Comparison of ENCODE assay signal across 8 cellular contexts in genomic region chr4:39458161-39458504, GRCh38. TPM values are rescaled to one million over a fixed set of nuclear protein-coding genes. Genes with fewer than 3 reads are reported as not detected.
DNase-seq lines count a peak whose midpoint lies in the region; ATAC-seq and TF ChIP-seq lines count a peak whose summit lies in the region.
"Not testable (repeated sequence)": the region's sequence is repeated elsewhere in the genome, so short reads cannot be mapped to it uniquely, and the experiment has no call there.

No MANE protein-coding gene starts in this region.

- not testable (repeated sequence) for TF ChIP-seq POLR2A in suprapubic skin (IDR thresholded peaks at IDR 0.05)

- H3K9ac ChIP-seq in endodermal cell (ENCODE audit: extremely low read depth, low read length, poor library complexity, severe bottlenecking) = peak overlapping the region; percentile 99

- peak overlapping the region; percentile 98 for H3K4me3 Mint-ChIP-seq in CD8-positive, alpha-beta T cell
- H3K4me3 Mint-ChIP-seq in activated naive CD8-positive, alpha-beta T cell treated with anti-CD3 and anti-CD28 coated beads, Interleukin-2, amount 10 ng/mL, durations not matched to agents 7 days and 5 days = peak overlapping the region; percentile 95
- H3K4me3 Mint-ChIP-seq in endodermal cell = peak overlapping the region; percentile 96
- H3K4me3 Mint-ChIP-seq in immature natural killer cell = peak overlapping the region; percentile 95 to 98 (median 97)
- H3K4me3 Mint-ChIP-seq in neural crest cell = peak overlapping the region; percentile 96

- H3K27ac ChIP-seq in CD8-positive, alpha-beta T cell (ENCODE audit: low read depth, low read length) = peak overlapping the region; percentile 91
- H3K27ac ChIP-seq in SJCRH30 (peak overlapping the region; percentile 82), endodermal cell (ENCODE audit: low read depth, low read length) (peak overlapping the region; percentile 97), suprapubic skin (peak overlapping the region; percentile 97)

- not testable (repeated sequence) for DNase-seq in CD8-positive, alpha-beta T cell; SJCRH30; activated naive CD8-positive, alpha-beta T cell treated with anti-CD3 and anti-CD28 coated beads, Interleukin-2, amount 10 ng/mL, durations not matched to agents 7 days and 5 days; endodermal cell; immature natural killer cell; neural crest cell (ENCODE audit: low read depth, low spot score); suprapubic skin (ENCODE audit: low spot score in 2 of 2)

- not testable (repeated sequence) for TF ChIP-seq EP300 in suprapubic skin (IDR thresholded peaks at IDR 0.05)

- H3K4me1 Mint-ChIP-seq in CD8-positive, alpha-beta T cell (ENCODE audit: low read depth) = peaks cover 43% of the 10 kb centered on the region
- H3K4me1 Mint-ChIP-seq in activated naive CD8-positive, alpha-beta T cell treated with anti-CD3 and anti-CD28 coated beads, Interleukin-2, amount 10 ng/mL, durations not matched to agents 7 days and 5 days = peaks cover 41% of the 10 kb centered on the region
- H3K4me1 Mint-ChIP-seq in endodermal cell (peaks cover 21% of the 10 kb centered on the region), immature natural killer cell (peaks cover 36 to 71% of the 10 kb centered on the region in 2 donors), neural crest cell (peaks cover 43% of the 10 kb centered on the region)

- whole genome bisulfite sequencing in endodermal cell (ENCODE audit: insufficient coverage in 1 of 2, insufficient read length in 1 of 2), 2 experiments = 0 to 3% methylated on average over 10 to 13 of the region's 13 CpGs
- WGBS in suprapubic skin = 0% methylated on average over 11 of the region's 13 CpGs

- H3K9me3 Mint-ChIP-seq in CD8-positive, alpha-beta T cell; activated naive CD8-positive, alpha-beta T cell treated with anti-CD3 and anti-CD28 coated beads, Interleukin-2, amount 10 ng/mL, durations not matched to agents 7 days and 5 days; endodermal cell; immature natural killer cell; neural crest cell: not testable (repeated sequence)

- not testable (repeated sequence) for TF ChIP-seq CTCF in CD8-positive, alpha-beta T cell (IDR thresholded peaks at IDR 0.05); endodermal cell (conservative IDR thresholded peaks at IDR 0.05); neural crest cell (conservative IDR thresholded peaks at IDR 0.05); suprapubic skin (IDR thresholded peaks at IDR 0.05)

- H3K36me3 ChIP-seq in CD8-positive, alpha-beta T cell (ENCODE audit: insufficient read depth, low read length) = peaks cover 31% of the 10 kb centered on the region
- H3K36me3 ChIP-seq in SJCRH30 = peaks cover 53% of the 10 kb centered on the region
- H3K36me3 ChIP-seq in endodermal cell (ENCODE audit: control insufficient read depth, insufficient read depth, low read length) = peaks cover 65% of the 10 kb centered on the region
- peaks cover 55% of the 10 kb centered on the region for H3K36me3 ChIP-seq in suprapubic skin

- H3K4me3 ChIP-seq in CD8-positive, alpha-beta T cell (ENCODE audit: low read depth, low read length) = peak overlapping the region; percentile 87
- peak overlapping the region; percentile 78 for H3K4me3 ChIP-seq in SJCRH30
- peak overlapping the region; percentile 94 for H3K4me3 ChIP-seq in endodermal cell (ENCODE audit: low read length)
- H3K4me3 ChIP-seq in suprapubic skin = peak overlapping the region; percentile 90

- H3K4me1 ChIP-seq in CD8-positive, alpha-beta T cell (ENCODE audit: insufficient read depth, low read length) = peaks cover 25% of the 10 kb centered on the region
- H3K4me1 ChIP-seq in SJCRH30; endodermal cell (ENCODE audit: control insufficient read depth, insufficient read depth, low read length): not testable (repeated sequence)
- H3K4me1 ChIP-seq in suprapubic skin = peaks cover 32% of the 10 kb centered on the region

- peaks cover 72% of the 10 kb centered on the region for H3K36me3 Mint-ChIP-seq in CD8-positive, alpha-beta T cell
- H3K36me3 Mint-ChIP-seq in activated naive CD8-positive, alpha-beta T cell treated with anti-CD3 and anti-CD28 coated beads, Interleukin-2, amount 10 ng/mL, durations not matched to agents 7 days and 5 days = peaks cover 34% of the 10 kb centered on the region
- H3K36me3 Mint-ChIP-seq in endodermal cell (ENCODE audit: low read depth) = peaks cover 60% of the 10 kb centered on the region
- peaks cover 4 to 31% (median 14%) of the 10 kb centered on the region in 3 donors for H3K36me3 Mint-ChIP-seq in immature natural killer cell
- H3K36me3 Mint-ChIP-seq in neural crest cell (ENCODE audit: low read depth) = peaks cover 26% of the 10 kb centered on the region

- not testable (repeated sequence) for H3K9me3 ChIP-seq in CD8-positive, alpha-beta T cell (ENCODE audit: low read length); SJCRH30 (replicated peaks); endodermal cell (ENCODE audit: control insufficient read depth, low read length); suprapubic skin

- POLR2A ChIA-PET in CD8-positive, alpha-beta T cell (lab: Charles Lee) = interaction anchor here (0.6 to 2.1 kb wide), 14 partner anchors 10 to 600 kb away, joined by 3 to 26 read pairs (median 5); partner anchors contain the start of genes N4BP2, RFC1, SMIM14 and UBE2K
- POLR2A ChIA-PET in activated naive CD8-positive, alpha-beta T cell treated with anti-CD3 and anti-CD28 coated beads, Interleukin-2, amount 10 ng/mL, durations not matched to agents 7 days and 5 days (lab: Charles Lee) = interaction anchor here (0.6 to 2.8 kb wide), 9 partner anchors 10 to 518 kb away, joined by 3 to 21 read pairs (median 8); partner anchors contain the start of genes RFC1, SMIM14, UBE2K and UGDH

- peak; percentile 2 for ATAC-seq in CD8-positive, alpha-beta T cell
- ATAC-seq in HG03354 (IDR thresholded peaks at IDR 0.05; ENCODE audit: poor library complexity, severe bottlenecking, unreplicated experiment) = peak; percentile 2
- not testable (repeated sequence) for ATAC-seq in activated naive CD8-positive, alpha-beta T cell treated with anti-CD3 and anti-CD28 coated beads, Interleukin-2, amount 10 ng/mL, durations not matched to agents 7 days and 5 days (ENCODE audit: low read depth)

- H3K27me3 ChIP-seq in CD8-positive, alpha-beta T cell (ENCODE audit: insufficient read depth, low read length); SJCRH30; endodermal cell (ENCODE audit: control insufficient read depth, insufficient read depth, low read length, poor library complexity, severe bottlenecking); suprapubic skin: not testable (repeated sequence)

- H3K27me3 Mint-ChIP-seq in CD8-positive, alpha-beta T cell (ENCODE audit: low read depth); activated naive CD8-positive, alpha-beta T cell treated with anti-CD3 and anti-CD28 coated beads, Interleukin-2, amount 10 ng/mL, durations not matched to agents 7 days and 5 days; endodermal cell (ENCODE audit: insufficient read depth); neural crest cell (ENCODE audit: low read depth): not testable (repeated sequence)
- peaks cover 5 to 11% (median 9%) of the 10 kb centered on the region in 3 donors for H3K27me3 Mint-ChIP-seq in immature natural killer cell (ENCODE audit: low read depth in 3 of 3)

- CTCF ChIA-PET in CD8-positive, alpha-beta T cell (lab: Charles Lee) = interaction anchor here (1.2 to 1.4 kb wide), 3 partner anchors 10 to 12 kb away, joined by 3 to 5 read pairs (median 4); no protein-coding TSS in a partner anchor

- peak overlapping the region; percentile 100 for H3K27ac Mint-ChIP-seq in CD8-positive, alpha-beta T cell
- H3K27ac Mint-ChIP-seq in activated naive CD8-positive, alpha-beta T cell treated with anti-CD3 and anti-CD28 coated beads, Interleukin-2, amount 10 ng/mL, durations not matched to agents 7 days and 5 days = peak overlapping the region; percentile 97
- H3K27ac Mint-ChIP-seq in endodermal cell (peak overlapping the region; percentile 99), immature natural killer cell (peak overlapping the region; percentile 98 to 100 (median 99)), neural crest cell (ENCODE audit: unreplicated experiment) (peak overlapping the region; percentile 99)

- intact Hi-C loops in CD8-positive, alpha-beta T cell (cut with DNase I, micrococcal nuclease) = loop anchor here (1.0 to 10.0 kb wide), 14 partner anchors 69 to 599 kb away; partner anchors contain the start of genes PDS5A (in 2 of the 2), UBE2K (in 2 of the 2), WDR19 (in 2 of the 2) and N4BP2 (in 1 of the 2)

RNA-seq across cellular contexts. Expression of gene RPL9, which starts 0.6 kb away (rescaled TPM):
- 1,000 to 10,000 TPM; 2,977 to 3,433 TPM for total RNA-seq in CD8-positive, alpha-beta T cell
- 5,399 and 5,923 TPM in 2 replicates for total RNA-seq in SJCRH30 (2014; rRNA removed; shearing (Covaris generic))
- 1,000 to 10,000 TPM; 1,040 to 1,200 TPM for total RNA-seq in activated naive CD8-positive, alpha-beta T cell treated with anti-CD3 and anti-CD28 coated beads, Interleukin-2, amount 10 ng/mL, durations not matched to agents 7 days and 5 days
- total RNA-seq in endodermal cell (1,000 to 10,000 TPM; 1,341 to 1,760 TPM), neural crest cell (1,529 and 1,562 TPM in 2 replicates), suprapubic skin (1,000 to 10,000 TPM; 1,970 to 4,157 (median 3,139) TPM)
- 1,788 TPM for polyA plus RNA-seq in endodermal cell (2013, experiment 1 of 2)
- 1,750 TPM for polyA plus RNA-seq in endodermal cell (2013, experiment 2 of 2)
- polyA plus RNA-seq in immature natural killer cell = 1,000 to 10,000 TPM in 2 of 3 donors, 100 to 1,000 TPM in 1; 864 to 2,045 (median 1,318) TPM

RNA-seq across cellular contexts. Expression of gene LIAS, which starts 0.7 kb away (rescaled TPM):
- total RNA-seq in CD8-positive, alpha-beta T cell = 10 to 100 TPM in 1 of 2 experiments, 1 to 10 TPM in 1; 9.5 to 11.0 TPM
- total RNA-seq in SJCRH30 (2014; rRNA removed; shearing (Covaris generic)) = 19.7 and 20.3 TPM in 2 replicates
- total RNA-seq in activated naive CD8-positive, alpha-beta T cell treated with anti-CD3 and anti-CD28 coated beads, Interleukin-2, amount 10 ng/mL, durations not matched to agents 7 days and 5 days = 10 to 100 TPM; 16.0 to 18.0 TPM
- total RNA-seq in endodermal cell = 10 to 100 TPM; 17.6 to 17.9 TPM
- polyA plus RNA-seq in endodermal cell (2013, experiment 1 of 2) = 17.8 TPM
- polyA plus RNA-seq in endodermal cell (2013, experiment 2 of 2) = 14.3 TPM
- 10 to 100 TPM in 1 of 3 donors, 1 to 10 TPM in 2; 7.6 to 11.7 (median 7.8) TPM for polyA plus RNA-seq in immature natural killer cell
- total RNA-seq in neural crest cell = 17.6 and 19.0 TPM in 2 replicates
- 10 to 100 TPM in 3 of 4 donors, 1 to 10 TPM in 1; 8.9 to 21.4 (median 19.0) TPM for total RNA-seq in suprapubic skin

RNA-seq across cellular contexts. Expression of gene KLB, which starts 51.4 kb away (rescaled TPM):
- under 1 TPM; 0.05 to 0.06 TPM for total RNA-seq in CD8-positive, alpha-beta T cell
- total RNA-seq in SJCRH30 (2014; rRNA removed; shearing (Covaris generic)) = 0.02 TPM in 1 of 2 replicates, not detected in the other
- total RNA-seq in activated naive CD8-positive, alpha-beta T cell treated with anti-CD3 and anti-CD28 coated beads, Interleukin-2, amount 10 ng/mL, durations not matched to agents 7 days and 5 days = not detected
- under 1 TPM in 1 of 2 donors, not detected in 1; 0.09 TPM for total RNA-seq in endodermal cell
- polyA plus RNA-seq in endodermal cell (2013, experiment 1 of 2) = not detected
- not detected for polyA plus RNA-seq in endodermal cell (2013, experiment 2 of 2)
- polyA plus RNA-seq in immature natural killer cell = under 1 TPM in 2 of 3 donors, not detected in 1; 0.07 to 0.11 TPM
- not detected in 2 replicates for total RNA-seq in neural crest cell
- under 1 TPM; 0.34 to 0.76 (median 0.68) TPM for total RNA-seq in suprapubic skin
